Comparison of ENCODE assay signal across 9 cellular contexts in the genomic region with DNA sequence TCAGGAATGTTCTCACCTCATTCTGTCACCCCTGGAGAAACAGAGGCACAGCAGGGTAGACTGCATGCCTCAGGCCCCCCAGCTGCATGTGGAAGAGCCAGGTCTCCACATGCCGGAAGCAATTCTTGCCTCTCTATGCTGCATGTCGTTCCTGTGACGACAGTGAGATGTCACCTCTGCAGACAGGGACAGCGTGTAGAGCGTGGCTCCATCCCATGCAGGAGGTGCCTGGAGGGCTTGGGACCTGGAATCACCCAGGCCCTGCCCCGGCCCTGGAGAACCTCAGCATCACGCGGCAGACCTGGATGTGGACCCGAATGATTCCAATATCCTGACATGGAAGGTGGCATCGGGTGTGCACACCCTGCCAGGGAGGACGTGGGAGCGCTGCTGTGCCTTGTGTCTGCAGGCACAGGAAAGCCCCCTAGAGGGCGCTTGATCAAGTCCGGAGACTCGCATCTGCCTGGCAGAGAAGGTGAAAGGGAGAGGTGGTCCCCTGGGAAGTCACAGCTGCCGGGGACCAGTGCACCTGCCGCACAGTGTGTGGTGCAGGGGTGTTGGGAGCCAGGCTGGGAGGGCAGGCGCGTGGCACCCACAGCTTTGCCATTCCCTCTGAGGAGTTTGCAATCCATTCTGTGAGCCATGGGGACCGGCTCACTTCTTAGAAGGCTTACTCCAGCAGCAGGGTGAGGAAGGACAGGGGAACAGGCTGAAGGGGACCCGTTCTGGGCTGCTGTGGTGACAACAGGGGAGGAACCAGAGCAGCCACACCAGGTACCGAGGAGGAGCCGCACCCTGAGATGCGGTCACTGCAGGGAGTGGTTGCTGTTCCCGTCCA. TPM values are rescaled to one million over a fixed set of nuclear protein-coding genes. Genes with fewer than 3 reads are reported as not detected.
DNase-seq lines count a peak whose midpoint lies in the region; ATAC-seq and TF ChIP-seq lines count a peak whose summit lies in the region.
"Had no signal": no experiment of that assay in that cellular context is flagged by ENCODE, and none has a peak within 500 bp of the region (broad histone marks: within the 10 kb centered on the region; RNA-seq: fewer than 3 reads in every experiment).

No MANE protein-coding gene starts in this region.

- peaks cover 9% of the 10 kb centered on the region for H3K27me3 Mint-ChIP-seq in WTC11 (ENCODE audit: low read depth)
- peaks cover 17 to 18% of the 10 kb centered on the region in 2 donors for H3K27me3 Mint-ChIP-seq in natural killer cell treated with Interleukin-12 subunit alpha and Interleukin-12 subunit beta and Interleukin-15 and Interleukin-18, amount 100 ng/mL, for 72 hours

- no peaks in the 10 kb centered on the region for H3K9me2 ChIP-seq in GM23248 (ENCODE audit: insufficient read depth)

- H3K4me3 ChIP-seq in GM23248, result no peak overlapping the region

- no peak overlapping the region for H3K4me3 Mint-ChIP-seq in WTC11
- H3K4me3 Mint-ChIP-seq in natural killer cell treated with Interleukin-12 subunit alpha and Interleukin-12 subunit beta and Interleukin-15 and Interleukin-18, amount 100 ng/mL, for 72 hours, result no peak overlapping the region

- H3K36me3 ChIP-seq in GM23248 (ENCODE audit: low read depth), result no peaks in the 10 kb centered on the region

- H3K79me2 ChIP-seq in GM23248 (ENCODE audit: insufficient read depth), result no peaks in the 10 kb centered on the region

- H4K20me1 ChIP-seq in GM23248 (ENCODE audit: insufficient read depth), result no peaks in the 10 kb centered on the region

- no peaks in the 10 kb centered on the region for H3K9me3 Mint-ChIP-seq in WTC11
- H3K9me3 Mint-ChIP-seq in natural killer cell treated with Interleukin-12 subunit alpha and Interleukin-12 subunit beta and Interleukin-15 and Interleukin-18, amount 100 ng/mL, for 72 hours, result no peaks in the 10 kb centered on the region

- H3K4me1 ChIP-seq in GM23248 (ENCODE audit: insufficient read depth), result no peaks in the 10 kb centered on the region

- no peak overlapping the region for H3K4me2 ChIP-seq in GM23248 (ENCODE audit: unreplicated experiment)

- H2AFZ ChIP-seq in GM23248, result no peak overlapping the region

- in situ Hi-C loops in GM23248 (cut with MboI), result no loop called here

- no peak overlapping the region for H3K9ac ChIP-seq in GM23248

- POLR2A ChIA-PET in WTC11 (lab: Charles Lee), result no interaction called here

- no peaks in the 10 kb centered on the region; the same call in 1 of the 2 replicates for H3K27me3 ChIP-seq in GM23248 (replicated peaks; ENCODE audit: insufficient read depth)

- H3K36me3 Mint-ChIP-seq in WTC11, result no peaks in the 10 kb centered on the region
- no peaks in the 10 kb centered on the region for H3K36me3 Mint-ChIP-seq in natural killer cell treated with Interleukin-12 subunit alpha and Interleukin-12 subunit beta and Interleukin-15 and Interleukin-18, amount 100 ng/mL, for 72 hours

- peaks cover 14% of the 10 kb centered on the region for H3K4me1 Mint-ChIP-seq in WTC11
- H3K4me1 Mint-ChIP-seq in natural killer cell treated with Interleukin-12 subunit alpha and Interleukin-12 subunit beta and Interleukin-15 and Interleukin-18, amount 100 ng/mL, for 72 hours (ENCODE audit: low read depth in 2 of 2), result peaks cover 6 to 15% of the 10 kb centered on the region in 2 donors

- CTCF ChIA-PET in WTC11 (lab: Charles Lee), result interaction anchor here (0.6 to 1.1 kb wide), 9 partner anchors 9 to 328 kb away, joined by 3 to 5 read pairs (median 4); no protein-coding TSS in a partner anchor

- H3K9me3 ChIP-seq in GM23248 (ENCODE audit: low read depth), result no peaks in the 10 kb centered on the region

- TF ChIP-seq CTCF in LNCAP (IDR thresholded peaks at IDR 0.05) (peak; percentile 90), WTC11 (IDR thresholded peaks at IDR 0.05) (peak; percentile 90)

- no peak overlapping the region for H3K27ac ChIP-seq in GM23248

- no peak overlapping the region for H3K27ac Mint-ChIP-seq in WTC11
- H3K27ac Mint-ChIP-seq in natural killer cell treated with Interleukin-12 subunit alpha and Interleukin-12 subunit beta and Interleukin-15 and Interleukin-18, amount 100 ng/mL, for 72 hours, result no peak overlapping the region

- DNase-seq in NCI-H82 (lab: John Stamatoyannopoulos, UW) (peak; percentile 72), NCI-H82 treated with DMSO at 0.1 percent for 48 hours (lab: John Stamatoyannopoulos, UW; ENCODE audit: unreplicated experiment) (no peak), GM23248 (peak; percentile 63), WTC11 (ENCODE audit: low spot score) (peak; percentile 79), OCI-M2 (lab: John Stamatoyannopoulos, UW; ENCODE audit: unreplicated experiment) (no peak)
- DNase-seq in effector CD8-positive, alpha-beta T cell (lab: John Stamatoyannopoulos, UW), result peak; percentile 7
- DNase-seq in natural killer cell treated with Interleukin-12 subunit alpha and Interleukin-12 subunit beta and Interleukin-15 and Interleukin-18, amount 100 ng/mL, for 72 hours (ENCODE audit: low spot score), result peak; percentile 72

- 28 to 29% methylated on average over 25 of the region's 25 CpGs for WGBS in GM23248 (ENCODE audit: low coverage in 1 of 2, low lambda C conversion rate in 2 of 2, missing lambda C conversion rate in 2 of 2), 2 experiments

- H3F3A ChIP-seq in GM23248 (ENCODE audit: insufficient read depth), result no peaks in the 10 kb centered on the region

- peak; percentile 77 for ATAC-seq in WTC11
- peak; percentile 56 to 75 for ATAC-seq in natural killer cell treated with Interleukin-12 subunit alpha and Interleukin-12 subunit beta and Interleukin-15 and Interleukin-18, amount 100 ng/mL, for 72 hours

TF ChIP-seq in WTC11, 78 proteins besides CTCF, POLR2A, EP300 and RAD21:
- TF ChIP-seq FOXK1 (CRISPR knock-in tag; IDR thresholded peaks at IDR 0.05) (0 out of 2 replicates have a peak, but pooled peaks have one; percentile 19), FOXP1 (CRISPR knock-in tag; IDR thresholded peaks at IDR 0.05; ENCODE audit: borderline replicate concordance) (0 out of 2 replicates have a peak, but pooled peaks have one; percentile 10), ZNF423 (CRISPR knock-in tag; IDR thresholded peaks at IDR 0.05) (peak; percentile 7; the same call in 1 of the 2 replicates)
- TF ChIP-seq, protein P1, sequence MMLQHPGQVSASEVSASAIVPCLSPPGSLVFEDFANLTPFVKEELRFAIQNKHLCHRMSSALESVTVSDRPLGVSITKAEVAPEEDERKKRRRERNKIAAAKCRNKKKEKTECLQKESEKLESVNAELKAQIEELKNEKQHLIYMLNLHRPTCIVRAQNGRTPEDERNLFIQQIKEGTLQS (CRISPR knock-in tag; conservative IDR thresholded peaks at IDR 0.05), result no peak

RNA-seq across cellular contexts. Expression of a gene that starts 45.3 kb away (rescaled TPM):
- total RNA-seq in GM23248 (2014; rRNA removed; shearing (Covaris generic)), result not detected in 2 replicates
- not detected in 2 replicates for polyA plus RNA-seq in GM23248 (2016; fragmentation: Nextera tagmentation; extraction: Ambion mirVana)
- not detected in 3 replicates for total RNA-seq in WTC11 (2021)
- total RNA-seq in natural killer cell treated with Interleukin-12 subunit alpha and Interleukin-12 subunit beta and Interleukin-15 and Interleukin-18, amount 100 ng/mL, for 72 hours, result under 1 TPM in 1 of 2 donors, not detected in 1; 0.07 TPM
- total RNA-seq: fibroblast of lung had no signal
- polyA plus RNA-seq: fibroblast of lung had no signal

Comparison
In these comparisons a context has a peak if more than half of its experiments do, and no peak if none do; other contexts are left out.
1. DNase-seq: peak in NCI-H82 (single experiment), GM23248 (single experiment), WTC11 (single experiment), effector CD8-positive, alpha-beta T cell (single experiment) and natural killer cell treated with Interleukin-12 subunit alpha and Interleukin-12 subunit beta and Interleukin-15 and Interleukin-18, amount 100 ng/mL, for 72 hours (single experiment); none in NCI-H82 treated with DMSO at 0.1 percent for 48 hours (single experiment) and OCI-M2 (single experiment).